ENCODE assay signal across 8 cellular contexts in genomic region chr9:104177003-104177611, GRCh38.
A peak's percentile ranks its signal among the peaks of the same experiment; 100 is the strongest.
DNase-seq lines count a peak whose midpoint lies in the region; ATAC-seq, FAIRE-seq and TF ChIP-seq lines count a peak whose summit lies in the region.
"Had no signal": no experiment of that assay in that cellular context is flagged by ENCODE, and none has a peak within 500 bp of the region (broad histone marks: within the 10 kb centered on the region; RNA-seq: fewer than 3 reads in every experiment).

No MANE protein-coding gene starts in this region.

- no peak for FAIRE-seq in GM12892 (lab: Jason Lieb, UNC)

- ATAC-seq in GM18867 (IDR thresholded peaks at IDR 0.05; ENCODE audit: unreplicated experiment) (peak; percentile 55), HG02870 (IDR thresholded peaks at IDR 0.05; ENCODE audit: unreplicated experiment) (no peak)

- peak; percentile 59 for TF ChIP-seq CTCF in neural crest cell (conservative IDR thresholded peaks at IDR 0.05)

- no peak overlapping the region for H3K4me3 Mint-ChIP-seq in neural crest cell
- H3K4me3 Mint-ChIP-seq: naive B cell had no signal

- no peaks in the 10 kb centered on the region for H3K9me3 Mint-ChIP-seq in neural crest cell
- H3K9me3 Mint-ChIP-seq: naive B cell had no signal

- no peaks in the 10 kb centered on the region for H3K4me1 Mint-ChIP-seq in neural crest cell
- H3K4me1 Mint-ChIP-seq: naive B cell had no signal

- H3K27me3 Mint-ChIP-seq in neural crest cell (ENCODE audit: low read depth), result no peaks in the 10 kb centered on the region

- peak; percentile 56 for DNase-seq in HT1080 (ENCODE audit: low read depth)
- peak; percentile 21 for DNase-seq in amniotic epithelial cell (ENCODE audit: low read depth)
- DNase-seq in neural crest cell (ENCODE audit: low read depth, low spot score), result no peak
- no peak for DNase-seq in GM12892 (ENCODE audit: insufficient read length)
- DNase-seq in activated T-cell treated with anti-CD3 and anti-CD28 coated beads, Interleukin-2, amount 50 U/mL, for 1 hour, result no peak
- DNase-seq: naive B cell had no signal

- H3K27ac Mint-ChIP-seq in neural crest cell (ENCODE audit: unreplicated experiment), result no peak overlapping the region
- H3K27ac Mint-ChIP-seq: naive B cell had no signal

- no peaks in the 10 kb centered on the region for H3K36me3 Mint-ChIP-seq in neural crest cell (ENCODE audit: low read depth)
- H3K36me3 Mint-ChIP-seq: naive B cell had no signal

- no peak for TF ChIP-seq POLR2A in GM12892 (IDR thresholded peaks at IDR 0.05; ENCODE audit: low read depth, low read length)

Comparison
In these comparisons a context has a peak if more than half of its experiments do, and no peak if none do; other contexts are left out.
1. DNase-seq: peak in HT1080 (single experiment) and amniotic epithelial cell (single experiment); none in neural crest cell (single experiment), GM12892 (single experiment) and activated T-cell treated with anti-CD3 and anti-CD28 coated beads, Interleukin-2, amount 50 U/mL, for 1 hour (single experiment).